Comparison of ENCODE assay signal across 21 cellular contexts in genomic region chr16:35409503-35409902, GRCh38.
DNase-seq lines count a peak whose midpoint lies in the region; ATAC-seq, FAIRE-seq and TF ChIP-seq lines count a peak whose summit lies in the region.
"Had no signal": no experiment of that assay in that cellular context is flagged by ENCODE, and none has a peak within 500 bp of the region (broad histone marks: within the 10 kb centered on the region; RNA-seq: fewer than 3 reads in every experiment).

No MANE protein-coding gene starts in this region.

- H3K4me3 ChIP-seq in K562 (no peak overlapping the region), pancreas (no peak overlapping the region)

- ATAC-seq in K562 (no peak), pancreas (no peak)
- ATAC-seq: SK-N-SH treated with all-trans-retinoic acid at 6 μM for 48 hours had no signal

- TF ChIP-seq RAD21 in K562 (CRISPR knock-in tag; conservative IDR thresholded peaks at IDR 0.05 in 1 of 2, IDR thresholded peaks at IDR 0.05 in 1 of 2), result no peak

- H2AFZ ChIP-seq in K562 (ENCODE audit: low read depth, low read length), result no peak overlapping the region

- intact Hi-C loops in K562 (cut with micrococcal nuclease), result no loop called here
- intact Hi-C loops in pancreas (cut with DNase I), result no loop called here

- CTCF ChIA-PET in K562 (lab: Yijun Ruan, JAX; ENCODE audit: low intra/inter-chr PET ratio), result no interaction called here

- no peak overlapping the region for H3K9ac ChIP-seq in K562 (ENCODE audit: insufficient read depth in 1 of 2, low read depth in 2 of 2, low read length in 2 of 2)

- no peaks in the 10 kb centered on the region for H4K20me1 ChIP-seq in K562 (replicated peaks; ENCODE audit: control insufficient read depth, insufficient read depth, low read length)

- TF ChIP-seq POLR2A in K562 (conservative IDR thresholded peaks at IDR 0.05), result no peak

- POLR2A ChIA-PET in K562 (lab: Yijun Ruan, JAX), result no interaction called here

- H3K9me1 ChIP-seq in K562 (ENCODE audit: control insufficient read depth, insufficient read depth, low read length), result no peaks in the 10 kb centered on the region

- H3K27ac ChIP-seq in K562 (ENCODE audit: extremely low read depth, low read depth, low read length) (no peak overlapping the region), pancreas (no peak overlapping the region), caudate nucleus (ENCODE audit: low read depth, low read length) (no peak overlapping the region)
- H3K27ac ChIP-seq: 22Rv1, HL-60 had no signal

- H3K9me3 ChIP-seq in K562 (replicated peaks; ENCODE audit: control insufficient read depth, insufficient read depth, low read depth, low read length), result no peaks in the 10 kb centered on the region; the same call in 1 of the 2 replicates
- H3K9me3 ChIP-seq in pancreas, result no peaks in the 10 kb centered on the region
- H3K9me3 ChIP-seq: Caco-2 had no signal

- 0% methylated on average over 1 of the region's 1 CpG for WGBS in K562 (ENCODE audit: insufficient coverage, low coverage, missing lambda C conversion rate)
- 42 to 47% methylated on average over 1 of the region's 1 CpG for WGBS in pancreas, 2 donors

- FAIRE-seq in K562 (lab: Jason Lieb, UNC) (no peak), pancreas (lab: Jason Lieb, UNC) (peak; percentile 77)
- FAIRE-seq: HTR-8/SVneo had no signal

- DNase-seq in DMS 273 (lab: John Stamatoyannopoulos, UW; ENCODE audit: unreplicated experiment), result peak; percentile 6
- DNase-seq in DMS 273 treated with DMSO at 0.1 percent for 48 hours (lab: John Stamatoyannopoulos, UW), result no peak
- peak; percentile 3 for DNase-seq in NCI-H226
- no peak for DNase-seq in K562 (ENCODE audit: extremely low read depth in 1 of 4, low spot score in 3 of 4)
- DNase-seq in pancreas, result no peak
- DNase-seq in KBM-7, result no peak
- DNase-seq in caudate nucleus (lab: John Stamatoyannopoulos, UW), result no peak
- no peak for DNase-seq in NCI-H526 treated with DMSO at 0.1 percent for 48 hours (lab: John Stamatoyannopoulos, UW)
- DNase-seq: Caco-2; CD4-positive, alpha-beta T cell; H9; NCI-H1105 treated with DMSO at 0.1 percent for 48 hours; NCI-H1694 treated with DMSO at 0.1 percent for 48 hours; NCI-H510A; NCI-H774; OCI-M1; SHP77 had no signal

- H3K36me3 ChIP-seq in K562 (ENCODE audit: control insufficient read depth, insufficient read depth, low read length) (no peaks in the 10 kb centered on the region), pancreas (no peaks in the 10 kb centered on the region)

- no peaks in the 10 kb centered on the region for H3K27me3 ChIP-seq in K562 (ENCODE audit: control insufficient read depth in 2 of 2, insufficient read depth in 2 of 2, low read length in 2 of 2)
- H3K27me3 ChIP-seq in pancreas, result peaks cover 0 to under 1% (median 0%) of the 10 kb centered on the region in 4 donors

- BruUV-seq in K562 (replicated peaks; lab: Mats Ljungman, UMichigan), result no TSS peak

- H3K4me2 ChIP-seq in K562 (ENCODE audit: insufficient read depth, low read length), result no peak overlapping the region

- in situ Hi-C loops in K562 (cut with MboI), result no loop called here
- in situ Hi-C loops in KBM-7 (cut with MboI; ENCODE audit: low pct_unique_long_range_greater_than_20kb, low sequenced_read_pairs), result no loop called here

- no peak for TF ChIP-seq EP300 in K562 (IDR thresholded peaks at IDR 0.05; ENCODE audit: low read length)

- TF ChIP-seq CTCF in K562 (IDR thresholded peaks at IDR 0.05 in 2 of 3, conservative IDR thresholded peaks at IDR 0.05 in 1 of 3; ENCODE audit: insufficient read depth in 2 of 3, low read depth in 1 of 3, low read length in 3 of 3), result no peak
- no peak for TF ChIP-seq CTCF in pancreas (IDR thresholded peaks at IDR 0.05)

- H3K4me1 ChIP-seq in K562 (replicated peaks in 1 of 2; ENCODE audit: control insufficient read depth in 2 of 2, insufficient read depth in 2 of 2, low read length in 2 of 2), result no peaks in the 10 kb centered on the region
- H3K4me1 ChIP-seq in pancreas, result no peaks in the 10 kb centered on the region
- H3K4me1 ChIP-seq: Caco-2 had no signal

- H3K79me2 ChIP-seq in K562 (ENCODE audit: control insufficient read depth, insufficient read depth, low read length), result no peaks in the 10 kb centered on the region

TF ChIP-seq in K562, 482 proteins besides CTCF, POLR2A, EP300 and RAD21 (continues in another document):
- TF ChIP-seq RUNX1 (IDR thresholded peaks at IDR 0.05; ENCODE audit: low read depth) (no peak), BRD9 (IDR thresholded peaks at IDR 0.05; ENCODE audit: low read depth, partially characterized antibody) (no peak), CUX1 (CRISPR knock-in tag; IDR thresholded peaks at IDR 0.05) (no peak), TOE1 (IDR thresholded peaks at IDR 0.05; ENCODE audit: borderline replicate concordance) (no peak), TOE1 (CRISPR knock-in tag; IDR thresholded peaks at IDR 0.05; ENCODE audit: borderline replicate concordance, low read depth) (no peak)

Comparison
In these comparisons a context has a peak if more than half of its experiments do, and no peak if none do; other contexts are left out.
1. DNase-seq: peak in DMS 273 (single experiment) and NCI-H226 (single experiment); none in DMS 273 treated with DMSO at 0.1 percent for 48 hours (single experiment), K562 (0 of 4), pancreas (0 of 6), KBM-7 (single experiment), caudate nucleus (0 of 61) and NCI-H526 treated with DMSO at 0.1 percent for 48 hours (single experiment).